28 cellular contexts compared by ENCODE assay signal in the genomic region with DNA sequence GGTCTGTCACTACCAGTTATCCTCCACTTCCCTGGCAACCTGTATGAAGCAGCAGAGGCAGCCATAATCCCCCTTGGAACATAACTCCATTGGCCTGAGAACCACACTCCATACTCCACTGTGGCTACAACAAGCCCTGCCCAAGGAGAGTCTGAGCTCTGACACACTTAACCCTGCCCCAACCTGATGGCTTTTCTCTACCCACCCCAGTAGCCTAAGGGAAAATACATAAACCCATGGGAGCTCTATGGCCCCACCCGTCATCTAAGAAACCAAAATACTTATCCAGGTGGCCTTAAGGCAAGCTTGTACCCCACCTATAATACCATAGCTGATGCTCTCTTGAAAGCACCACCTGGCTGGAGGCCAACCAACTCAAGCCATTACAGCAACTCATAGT.
"Had no signal": no experiment of that assay in that cellular context is flagged by ENCODE, and none has a peak within 500 bp of the region (broad histone marks: within the 10 kb centered on the region; RNA-seq: fewer than 3 reads in every experiment).

No MANE protein-coding gene starts in this region.

- H2AFZ ChIP-seq: neural progenitor cell, parathyroid adenoma had no signal

- H3K36me3 ChIP-seq: neural progenitor cell, ovary, right lobe of liver, sigmoid colon, stomach, thoracic aorta, thyroid gland, tibial nerve, upper lobe of right lung, uterus had no signal

- H3K79me2 ChIP-seq: parathyroid adenoma had no signal

- H3K9me3 ChIP-seq: ovary, right lobe of liver, thoracic aorta, thyroid gland, upper lobe of right lung had no signal

- H3K4me1 ChIP-seq: neural progenitor cell, parathyroid adenoma, psoas muscle, right lobe of liver, thyroid gland, tibial nerve, upper lobe of right lung, uterus had no signal

- H3K27ac Mint-ChIP-seq: natural killer cell; nephron; neural progenitor cell; progenitor cell of endocrine pancreas; stimulated activated effector memory CD8-positive, alpha-beta T cell treated with anti-CD3 and anti-CD28 coated beads, Interleukin-12 subunit alpha, Interleukin-12 subunit beta, amount 100 ng/mL, for 72 hours; stimulated activated naive B cell treated with anti-CD40 and anti-IgM and Interleukin-4, amounts not matched to agents 10 μg/mL and 1 μg/mL and 100 μg/mL, for 72 hours; stimulated activated naive CD8-positive, alpha-beta T cell treated with anti-CD3 and anti-CD28 coated beads, Interleukin-15, Interleukin-2, amounts not matched to agents 100 ng/mL and 50 ng/mL, for 24 hours; type B pancreatic cell had no signal

- H3K4me2 ChIP-seq: neural progenitor cell had no signal

- H3K27me3 ChIP-seq: neural progenitor cell, ovary, right lobe of liver, sigmoid colon, stomach, thyroid gland, tibial nerve, upper lobe of right lung, uterus had no signal

- H3K4me1 Mint-ChIP-seq: natural killer cell; nephron; neural progenitor cell; stimulated activated effector memory CD8-positive, alpha-beta T cell treated with anti-CD3 and anti-CD28 coated beads, Interleukin-12 subunit alpha, Interleukin-12 subunit beta, amount 100 ng/mL, for 72 hours; stimulated activated naive B cell treated with anti-CD40 and anti-IgM and Interleukin-4, amounts not matched to agents 10 μg/mL and 1 μg/mL and 100 μg/mL, for 72 hours had no signal

- DNase-seq: natural killer cell; occipital lobe; ovary; posterior cingulate gyrus; psoas muscle; right cardiac atrium; right lobe of liver; sigmoid colon; small intestine; stimulated activated CD4-positive, alpha-beta T cell treated with anti-CD3 and anti-CD28 coated beads, Interleukin-15, amount 100 ng/mL, for 24 hours; stimulated activated CD4-positive, alpha-beta T cell treated with anti-CD3 and anti-CD28 coated beads, Interleukin-2, amount 100 ng/mL, for 24 hours; stimulated activated CD4-positive, alpha-beta T cell treated with anti-CD3 and anti-CD28 coated beads, Interleukin-2, amount 100 ng/mL, for 48 hours; stimulated activated CD4-positive, alpha-beta T cell treated with anti-CD3 and anti-CD28 coated beads, Interleukin-4, amount 100 ng/mL, for 24 hours; stimulated activated naive B cell treated with anti-CD40 and anti-IgM and Interleukin-4, amounts not matched to agents 10 μg/mL and 1 μg/mL and 100 μg/mL, for 72 hours; stimulated activated naive CD4-positive, alpha-beta T cell treated with Interleukin-2 at 50 U/mL for 16 hours; stomach; thyroid gland; upper lobe of right lung; uterus had no signal

- H3K27ac ChIP-seq: neural progenitor cell, ovary, parathyroid adenoma, psoas muscle, right lobe of liver, sigmoid colon, stomach, thoracic aorta, thyroid gland, tibial nerve, upper lobe of right lung, uterus had no signal

- ATAC-seq: natural killer cell; psoas muscle; right cardiac atrium; right lobe of liver; stimulated activated effector memory CD8-positive, alpha-beta T cell treated with anti-CD3 and anti-CD28 coated beads, Interleukin-12 subunit alpha, Interleukin-12 subunit beta, amount 100 ng/mL, for 72 hours; stimulated activated naive B cell treated with anti-CD40 and anti-IgM and Interleukin-4, amounts not matched to agents 10 μg/mL and 1 μg/mL and 100 μg/mL, for 72 hours; upper lobe of right lung had no signal

- H3K4me3 ChIP-seq: neural progenitor cell, ovary, psoas muscle, right lobe of liver, sigmoid colon, stomach, thoracic aorta, thyroid gland, tibial nerve, upper lobe of right lung, uterus had no signal

- H3K9ac ChIP-seq: neural progenitor cell, parathyroid adenoma had no signal

- H3K36me3 Mint-ChIP-seq: natural killer cell; stimulated activated effector memory CD8-positive, alpha-beta T cell treated with anti-CD3 and anti-CD28 coated beads, Interleukin-12 subunit alpha, Interleukin-12 subunit beta, amount 100 ng/mL, for 72 hours; stimulated activated naive B cell treated with anti-CD40 and anti-IgM and Interleukin-4, amounts not matched to agents 10 μg/mL and 1 μg/mL and 100 μg/mL, for 72 hours had no signal

- H3K27me3 Mint-ChIP-seq: progenitor cell of endocrine pancreas; stimulated activated naive B cell treated with anti-CD40 and anti-IgM and Interleukin-4, amounts not matched to agents 10 μg/mL and 1 μg/mL and 100 μg/mL, for 72 hours; type B pancreatic cell had no signal

- H3K4me3 Mint-ChIP-seq: natural killer cell; nephron; neural progenitor cell; stimulated activated effector memory CD8-positive, alpha-beta T cell treated with anti-CD3 and anti-CD28 coated beads, Interleukin-12 subunit alpha, Interleukin-12 subunit beta, amount 100 ng/mL, for 72 hours; stimulated activated naive B cell treated with anti-CD40 and anti-IgM and Interleukin-4, amounts not matched to agents 10 μg/mL and 1 μg/mL and 100 μg/mL, for 72 hours; stimulated activated naive CD8-positive, alpha-beta T cell treated with anti-CD3 and anti-CD28 coated beads, Interleukin-15, Interleukin-2, amounts not matched to agents 100 ng/mL and 50 ng/mL, for 24 hours; type B pancreatic cell had no signal
